9 cellular contexts compared by ENCODE assay signal in genomic region chr4:70505152-70505748, GRCh38. TPM values are rescaled to one million over a fixed set of nuclear protein-coding genes. Genes with fewer than 3 reads are reported as not detected.
DNase-seq lines count a peak whose midpoint lies in the region; ATAC-seq and TF ChIP-seq lines count a peak whose summit lies in the region.
"Had no signal": no experiment of that assay in that cellular context is flagged by ENCODE, and none has a peak within 500 bp of the region (broad histone marks: within the 10 kb centered on the region; RNA-seq: fewer than 3 reads in every experiment).

No MANE protein-coding gene starts in this region.

- H3K4me3 ChIP-seq in GM06990 (replicated peaks; ENCODE audit: low read depth, low read length) (no peak overlapping the region), hepatocyte (no peak overlapping the region), smooth muscle cell (no peak overlapping the region)

- TF ChIP-seq CTCF in GM06990 (IDR thresholded peaks at IDR 0.05; ENCODE audit: insufficient read depth, low read length, poor library complexity, severe bottlenecking) (peak; percentile 99), hepatocyte (IDR thresholded peaks at IDR 0.05; ENCODE audit: poor library complexity) (peak; percentile 98), smooth muscle cell (IDR thresholded peaks at IDR 0.05; ENCODE audit: borderline replicate concordance, insufficient read depth, poor library complexity, severe bottlenecking) (peak; percentile 97)

- H3K9me3 ChIP-seq in hepatocyte (ENCODE audit: low read depth) (no peaks in the 10 kb centered on the region), smooth muscle cell (replicated peaks; ENCODE audit: low read depth) (no peaks in the 10 kb centered on the region)

- no peak overlapping the region for H2AFZ ChIP-seq in hepatocyte
- no peak overlapping the region for H2AFZ ChIP-seq in smooth muscle cell (ENCODE audit: low read depth)

- no peaks in the 10 kb centered on the region for H3K79me2 ChIP-seq in hepatocyte
- no peaks in the 10 kb centered on the region for H3K79me2 ChIP-seq in smooth muscle cell (ENCODE audit: low read depth)

- no peak overlapping the region for H3K27ac ChIP-seq in hepatocyte
- H3K27ac ChIP-seq in smooth muscle cell (ENCODE audit: low read depth) = no peak overlapping the region

- no peak overlapping the region for H3K9ac ChIP-seq in smooth muscle cell (ENCODE audit: low read depth)

- DNase-seq in GM06990 (ENCODE audit: extremely low read depth, insufficient read length) = peak; percentile 13
- DNase-seq in HT1080 (ENCODE audit: low read depth) = peak; percentile 36
- DNase-seq in SW 1271 (lab: John Stamatoyannopoulos, UW) = peak; percentile 0 to 24
- peak in 41 of 56 donors; percentile 0 to 70 (median 18) for DNase-seq in amygdala (lab: John Stamatoyannopoulos, UW)
- peak; percentile 80 for DNase-seq in hepatocyte (ENCODE audit: low spot score)
- peak; percentile 1 for DNase-seq in smooth muscle cell (lab: John Stamatoyannopoulos, UW; ENCODE audit: unreplicated experiment)
- no peak for DNase-seq in NCI-H226

- no peaks in the 10 kb centered on the region for H4K20me1 ChIP-seq in hepatocyte (ENCODE audit: insufficient read depth, poor library complexity, severe bottlenecking)
- H4K20me1 ChIP-seq in smooth muscle cell (ENCODE audit: low read depth) = no peaks in the 10 kb centered on the region

- no peaks in the 10 kb centered on the region for H3K36me3 ChIP-seq in GM06990 (ENCODE audit: control insufficient read depth, insufficient read depth, low read length)
- no peaks in the 10 kb centered on the region for H3K36me3 ChIP-seq in hepatocyte (replicated peaks; ENCODE audit: insufficient read depth, low read depth)
- H3K36me3 ChIP-seq in smooth muscle cell (ENCODE audit: low read depth) = no peaks in the 10 kb centered on the region

- no peaks in the 10 kb centered on the region for H3K9me2 ChIP-seq in hepatocyte (replicated peaks; ENCODE audit: insufficient read depth)

- peak; percentile 98 for ATAC-seq in GM21515 (IDR thresholded peaks at IDR 0.05; ENCODE audit: unreplicated experiment)

- H3K4me1 ChIP-seq in hepatocyte (ENCODE audit: insufficient read depth) = no peaks in the 10 kb centered on the region
- H3K4me1 ChIP-seq in smooth muscle cell (ENCODE audit: low read depth) = no peaks in the 10 kb centered on the region

- H3K4me2 ChIP-seq in hepatocyte (peak overlapping the region; percentile 47), smooth muscle cell (no peak overlapping the region)

- no peaks in the 10 kb centered on the region for H3K27me3 ChIP-seq in GM06990 (replicated peaks; ENCODE audit: control insufficient read depth, insufficient read depth, low read length)
- peaks cover 3% of the 10 kb centered on the region for H3K27me3 ChIP-seq in hepatocyte
- peaks cover 4% of the 10 kb centered on the region for H3K27me3 ChIP-seq in smooth muscle cell (ENCODE audit: low read depth)

- H3F3A ChIP-seq in smooth muscle cell (ENCODE audit: low read depth) = no peaks in the 10 kb centered on the region

- 7% methylated on average over 7 of the region's 7 CpGs for WGBS in hepatocyte (ENCODE audit: low lambda C conversion rate, missing lambda C conversion rate)
- 10% methylated on average over 7 of the region's 7 CpGs for WGBS in smooth muscle cell (ENCODE audit: low lambda C conversion rate)

RNA-seq across cellular contexts. Expression of gene AMTN, which starts 13.1 kb away (rescaled TPM):
- 0.45 TPM in 1 of 2 replicates, not detected in the other for total RNA-seq in HT1080 (2014; rRNA removed; shearing (Covaris generic))
- polyA plus RNA-seq in HT1080 (2015; cell fraction: cytosol; rRNA removed) = 0.19 TPM in 1 of 2 replicates, not detected in the other
- polyA plus RNA-seq in HT1080 (2015; cell fraction: nucleus; rRNA removed) = 0.43 TPM in 1 of 2 replicates, not detected in the other
- total RNA-seq in hepatocyte (not detected in 2 replicates), smooth muscle cell (not detected in 2 replicates)
- polyA plus RNA-seq in hepatocyte (not detected in 2 replicates), smooth muscle cell (0.61 and 1.4 TPM in 2 replicates)
- total RNA-seq: mononuclear cell had no signal

RNA-seq across cellular contexts. Expression of gene MUC7, which starts 33.3 kb away (rescaled TPM):
- not detected in 2 replicates for total RNA-seq in HT1080 (2014; rRNA removed; shearing (Covaris generic))
- not detected in 2 replicates for polyA plus RNA-seq in HT1080 (2015; cell fraction: cytosol; rRNA removed)
- polyA plus RNA-seq in HT1080 (2015; cell fraction: nucleus; rRNA removed) = not detected in 2 replicates
- total RNA-seq in hepatocyte = not detected in 2 replicates
- polyA plus RNA-seq in hepatocyte = not detected in 2 replicates
- total RNA-seq in smooth muscle cell = not detected in 2 replicates
- polyA plus RNA-seq in smooth muscle cell = not detected in 2 replicates
- total RNA-seq: mononuclear cell had no signal
